In the genomic region with DNA sequence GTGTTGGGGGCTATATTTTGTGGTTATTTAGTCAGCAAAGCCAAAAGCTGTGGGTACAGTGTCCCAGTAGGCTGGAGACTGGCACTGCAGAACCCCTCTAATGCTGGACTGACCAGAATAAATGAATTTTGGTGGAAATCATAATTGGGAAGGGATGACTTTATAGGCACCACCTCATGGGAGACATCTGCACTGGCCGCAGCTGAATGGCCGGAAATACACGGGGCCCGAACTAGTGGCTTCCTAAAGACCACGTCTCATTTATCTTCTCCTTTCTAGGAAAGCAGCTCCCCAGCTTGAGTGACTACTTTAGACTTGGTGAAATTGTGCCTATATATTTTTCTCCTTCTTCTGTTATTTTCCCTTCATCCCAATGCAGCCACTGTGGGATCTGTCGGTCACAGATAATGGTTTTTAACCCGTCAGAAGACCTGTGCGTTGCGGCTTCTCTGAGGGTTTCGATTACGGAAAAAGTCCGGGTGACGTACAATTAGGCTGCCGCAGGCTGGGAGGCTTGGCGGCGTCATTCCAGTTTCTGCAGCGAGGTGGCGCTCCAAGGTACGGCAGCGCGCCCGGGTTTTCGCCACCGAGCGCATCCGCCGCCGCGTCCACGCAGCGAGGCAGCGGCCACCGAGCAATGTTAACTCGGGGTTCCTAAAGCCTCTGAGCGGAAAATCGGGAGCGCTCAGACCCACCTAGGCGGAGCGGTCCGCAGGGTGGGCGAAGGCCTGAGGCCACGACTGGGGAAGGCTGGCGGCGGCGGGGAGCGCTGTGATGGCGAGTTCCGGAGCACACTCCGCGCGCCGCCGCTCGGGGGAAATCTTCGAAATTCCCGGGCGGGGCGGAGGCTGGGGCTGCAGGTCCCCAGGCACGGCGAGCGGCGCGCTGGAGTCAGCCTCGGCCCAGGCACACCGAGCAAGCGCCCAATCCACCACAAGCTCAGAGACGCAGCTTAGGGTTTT, we compare ENCODE assay signal across 1 cellular context.
TF ChIP-seq lines count a peak whose summit lies in the region.

No MANE protein-coding gene starts in this region.

TF ChIP-seq in K562, 482 proteins besides CTCF, POLR2A, EP300 and RAD21 (continued from another document and continues in another):
- TF ChIP-seq BRCA1 (IDR thresholded peaks at IDR 0.05): no peak
- no peak for TF ChIP-seq BRCA1 (CRISPR knock-in tag; IDR thresholded peaks at IDR 0.05)
- TF ChIP-seq ZNF175 (CRISPR knock-in tag; IDR thresholded peaks at IDR 0.05; ENCODE audit: low read depth): no peak
- no peak for TF ChIP-seq RBM34 (IDR thresholded peaks at IDR 0.05; ENCODE audit: borderline replicate concordance, insufficient read depth, low read length)
- TF ChIP-seq, protein P1, sequence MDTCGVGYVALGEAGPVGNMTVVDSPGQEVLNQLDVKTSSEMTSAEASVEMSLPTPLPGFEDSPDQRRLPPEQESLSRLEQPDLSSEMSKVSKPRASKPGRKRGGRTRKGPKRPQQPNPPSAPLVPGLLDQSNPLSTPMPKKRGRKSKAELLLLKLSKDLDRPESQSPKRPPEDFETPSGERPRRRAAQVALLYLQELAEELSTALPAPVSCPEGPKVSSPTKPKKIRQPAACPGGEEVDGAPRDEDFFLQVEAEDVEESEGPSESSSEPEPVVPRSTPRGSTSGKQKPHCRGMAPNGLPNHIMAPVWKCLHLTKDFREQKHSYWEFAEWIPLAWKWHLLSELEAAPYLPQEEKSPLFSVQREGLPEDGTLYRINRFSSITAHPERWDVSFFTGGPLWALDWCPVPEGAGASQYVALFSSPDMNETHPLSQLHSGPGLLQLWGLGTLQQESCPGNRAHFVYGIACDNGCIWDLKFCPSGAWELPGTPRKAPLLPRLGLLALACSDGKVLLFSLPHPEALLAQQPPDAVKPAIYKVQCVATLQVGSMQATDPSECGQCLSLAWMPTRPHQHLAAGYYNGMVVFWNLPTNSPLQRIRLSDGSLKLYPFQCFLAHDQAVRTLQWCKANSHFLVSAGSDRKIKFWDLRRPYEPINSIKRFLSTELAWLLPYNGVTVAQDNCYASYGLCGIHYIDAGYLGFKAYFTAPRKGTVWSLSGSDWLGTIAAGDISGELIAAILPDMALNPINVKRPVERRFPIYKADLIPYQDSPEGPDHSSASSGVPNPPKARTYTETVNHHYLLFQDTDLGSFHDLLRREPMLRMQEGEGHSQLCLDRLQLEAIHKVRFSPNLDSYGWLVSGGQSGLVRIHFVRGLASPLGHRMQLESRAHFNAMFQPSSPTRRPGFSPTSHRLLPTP (IDR thresholded peaks at IDR 0.05; ENCODE audit: borderline replicate concordance, extremely low read depth, insufficient read length): no peak
- TF ChIP-seq, protein P2, sequence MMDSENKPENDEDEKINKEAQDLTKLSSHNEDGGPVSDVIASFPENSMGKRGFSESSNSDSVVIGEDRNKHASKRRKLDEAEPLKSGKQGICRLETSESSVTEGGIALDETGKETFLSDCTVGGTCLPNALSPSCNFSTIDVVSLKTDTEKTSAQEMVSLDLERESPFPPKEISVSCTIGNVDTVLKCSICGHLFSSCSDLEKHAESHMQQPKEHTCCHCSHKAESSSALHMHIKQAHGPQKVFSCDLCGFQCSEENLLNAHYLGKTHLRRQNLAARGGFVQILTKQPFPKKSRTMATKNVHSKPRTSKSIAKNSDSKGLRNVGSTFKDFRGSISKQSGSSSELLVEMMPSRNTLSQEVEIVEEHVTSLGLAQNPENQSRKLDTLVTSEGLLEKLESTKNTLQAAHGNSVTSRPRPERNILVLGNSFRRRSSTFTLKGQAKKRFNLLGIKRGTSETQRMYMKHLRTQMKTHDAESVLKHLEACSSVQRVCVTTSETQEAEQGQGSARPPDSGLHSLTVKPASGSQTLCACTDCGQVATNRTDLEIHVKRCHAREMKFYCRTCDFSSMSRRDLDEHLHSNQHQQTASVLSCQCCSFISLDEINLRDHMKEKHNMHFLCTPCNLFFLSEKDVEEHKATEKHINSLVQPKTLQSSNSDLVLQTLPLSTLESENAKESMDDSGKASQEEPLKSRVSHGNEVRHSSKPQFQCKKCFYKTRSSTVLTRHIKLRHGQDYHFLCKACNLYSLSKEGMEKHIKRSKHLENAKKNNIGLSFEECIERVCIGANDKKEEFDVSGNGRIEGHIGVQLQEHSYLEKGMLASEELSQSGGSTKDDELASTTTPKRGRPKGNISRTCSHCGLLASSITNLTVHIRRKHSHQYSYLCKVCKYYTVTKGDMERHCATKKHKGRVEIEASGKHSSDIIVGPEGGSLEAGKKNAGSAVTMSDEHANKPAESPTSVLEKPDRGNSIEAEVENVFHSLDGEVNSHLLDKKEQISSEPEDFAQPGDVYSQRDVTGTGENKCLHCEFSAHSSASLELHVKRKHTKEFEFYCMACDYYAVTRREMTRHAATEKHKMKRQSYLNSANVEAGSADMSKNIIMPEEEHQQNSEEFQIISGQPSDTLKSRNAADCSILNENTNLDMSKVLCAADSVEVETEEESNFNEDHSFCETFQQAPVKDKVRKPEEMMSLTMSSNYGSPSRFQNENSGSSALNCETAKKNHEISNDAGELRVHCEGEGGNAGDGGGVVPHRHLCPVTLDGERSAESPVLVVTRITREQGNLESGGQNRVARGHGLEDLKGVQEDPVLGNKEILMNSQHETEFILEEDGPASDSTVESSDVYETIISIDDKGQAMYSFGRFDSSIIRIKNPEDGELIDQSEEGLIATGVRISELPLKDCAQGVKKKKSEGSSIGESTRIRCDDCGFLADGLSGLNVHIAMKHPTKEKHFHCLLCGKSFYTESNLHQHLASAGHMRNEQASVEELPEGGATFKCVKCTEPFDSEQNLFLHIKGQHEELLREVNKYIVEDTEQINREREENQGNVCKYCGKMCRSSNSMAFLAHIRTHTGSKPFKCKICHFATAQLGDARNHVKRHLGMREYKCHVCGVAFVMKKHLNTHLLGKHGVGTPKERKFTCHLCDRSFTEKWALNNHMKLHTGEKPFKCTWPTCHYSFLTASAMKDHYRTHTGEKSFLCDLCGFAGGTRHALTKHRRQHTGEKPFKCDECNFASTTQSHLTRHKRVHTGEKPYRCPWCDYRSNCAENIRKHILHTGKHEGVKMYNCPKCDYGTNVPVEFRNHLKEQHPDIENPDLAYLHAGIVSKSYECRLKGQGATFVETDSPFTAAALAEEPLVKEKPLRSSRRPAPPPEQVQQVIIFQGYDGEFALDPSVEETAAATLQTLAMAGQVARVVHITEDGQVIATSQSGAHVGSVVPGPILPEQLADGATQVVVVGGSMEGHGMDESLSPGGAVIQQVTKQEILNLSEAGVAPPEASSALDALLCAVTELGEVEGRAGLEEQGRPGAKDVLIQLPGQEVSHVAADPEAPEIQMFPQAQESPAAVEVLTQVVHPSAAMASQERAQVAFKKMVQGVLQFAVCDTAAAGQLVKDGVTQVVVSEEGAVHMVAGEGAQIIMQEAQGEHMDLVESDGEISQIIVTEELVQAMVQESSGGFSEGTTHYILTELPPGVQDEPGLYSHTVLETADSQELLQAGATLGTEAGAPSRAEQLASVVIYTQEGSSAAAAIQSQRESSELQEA (IDR thresholded peaks at IDR 0.05; ENCODE audit: low read depth): peak; percentile 53; the same call in 1 of the 2 replicates
- no peak for TF ChIP-seq GATAD2B (IDR thresholded peaks at IDR 0.05; ENCODE audit: borderline replicate concordance)
- TF ChIP-seq TBP (optimal IDR thresholded peaks at IDR 0.05; ENCODE audit: low read depth, low read length): peak; percentile 33
- TF ChIP-seq, protein P3, sequence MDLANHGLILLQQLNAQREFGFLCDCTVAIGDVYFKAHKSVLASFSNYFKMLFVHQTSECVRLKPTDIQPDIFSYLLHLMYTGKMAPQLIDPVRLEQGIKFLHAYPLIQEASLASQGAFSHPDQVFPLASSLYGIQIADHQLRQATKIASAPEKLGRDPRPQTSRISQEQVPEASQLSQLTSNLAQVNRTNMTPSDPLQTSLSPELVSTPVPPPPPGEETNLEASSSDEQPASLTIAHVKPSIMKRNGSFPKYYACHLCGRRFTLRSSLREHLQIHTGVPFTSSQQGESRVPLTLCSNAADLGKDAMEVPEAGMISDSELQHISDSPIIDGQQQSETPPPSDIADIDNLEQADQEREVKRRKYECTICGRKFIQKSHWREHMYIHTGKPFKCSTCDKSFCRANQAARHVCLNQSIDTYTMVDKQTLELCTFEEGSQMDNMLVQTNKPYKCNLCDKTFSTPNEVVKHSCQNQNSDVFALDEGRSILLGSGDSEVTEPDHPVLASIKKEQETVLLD (IDR thresholded peaks at IDR 0.05): peak; percentile 78
- TF ChIP-seq MAFF (IDR thresholded peaks at IDR 0.05; ENCODE audit: low read length): no peak
- TF ChIP-seq IFI16 (CRISPR knock-in tag; IDR thresholded peaks at IDR 0.05): no peak
- TF ChIP-seq, protein P4, sequence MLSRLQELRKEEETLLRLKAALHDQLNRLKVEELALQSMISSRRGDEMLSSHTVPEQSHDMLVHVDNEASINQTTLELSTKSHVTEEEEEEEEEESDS (CRISPR knock-in tag; IDR thresholded peaks at IDR 0.05): no peak
- TF ChIP-seq, protein P5, sequence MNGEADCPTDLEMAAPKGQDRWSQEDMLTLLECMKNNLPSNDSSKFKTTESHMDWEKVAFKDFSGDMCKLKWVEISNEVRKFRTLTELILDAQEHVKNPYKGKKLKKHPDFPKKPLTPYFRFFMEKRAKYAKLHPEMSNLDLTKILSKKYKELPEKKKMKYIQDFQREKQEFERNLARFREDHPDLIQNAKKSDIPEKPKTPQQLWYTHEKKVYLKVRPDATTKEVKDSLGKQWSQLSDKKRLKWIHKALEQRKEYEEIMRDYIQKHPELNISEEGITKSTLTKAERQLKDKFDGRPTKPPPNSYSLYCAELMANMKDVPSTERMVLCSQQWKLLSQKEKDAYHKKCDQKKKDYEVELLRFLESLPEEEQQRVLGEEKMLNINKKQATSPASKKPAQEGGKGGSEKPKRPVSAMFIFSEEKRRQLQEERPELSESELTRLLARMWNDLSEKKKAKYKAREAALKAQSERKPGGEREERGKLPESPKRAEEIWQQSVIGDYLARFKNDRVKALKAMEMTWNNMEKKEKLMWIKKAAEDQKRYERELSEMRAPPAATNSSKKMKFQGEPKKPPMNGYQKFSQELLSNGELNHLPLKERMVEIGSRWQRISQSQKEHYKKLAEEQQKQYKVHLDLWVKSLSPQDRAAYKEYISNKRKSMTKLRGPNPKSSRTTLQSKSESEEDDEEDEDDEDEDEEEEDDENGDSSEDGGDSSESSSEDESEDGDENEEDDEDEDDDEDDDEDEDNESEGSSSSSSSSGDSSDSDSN (IDR thresholded peaks at IDR 0.05; ENCODE audit: borderline replicate concordance in 1 of 2, low read depth in 2 of 2, low read length in 2 of 2): 0 out of 4 replicates have a peak, but pooled peaks have one; percentile 24 to 26
- TF ChIP-seq STAT5A (IDR thresholded peaks at IDR 0.05; ENCODE audit: borderline replicate concordance, low read length): no peak
- TF ChIP-seq, protein P6, sequence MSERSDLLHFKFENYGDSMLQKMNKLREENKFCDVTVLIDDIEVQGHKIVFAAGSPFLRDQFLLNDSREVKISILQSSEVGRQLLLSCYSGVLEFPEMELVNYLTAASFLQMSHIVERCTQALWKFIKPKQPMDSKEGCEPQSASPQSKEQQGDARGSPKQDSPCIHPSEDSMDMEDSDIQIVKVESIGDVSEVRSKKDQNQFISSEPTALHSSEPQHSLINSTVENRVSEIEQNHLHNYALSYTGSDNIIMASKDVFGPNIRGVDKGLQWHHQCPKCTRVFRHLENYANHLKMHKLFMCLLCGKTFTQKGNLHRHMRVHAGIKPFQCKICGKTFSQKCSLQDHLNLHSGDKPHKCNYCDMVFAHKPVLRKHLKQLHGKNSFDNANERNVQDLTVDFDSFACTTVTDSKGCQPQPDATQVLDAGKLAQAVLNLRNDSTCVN (CRISPR knock-in tag; IDR thresholded peaks at IDR 0.05): no peak
- TF ChIP-seq ZNF23 (CRISPR knock-in tag; IDR thresholded peaks at IDR 0.05): no peak
- peak; percentile 5; the same call in 1 of the 2 replicates for TF ChIP-seq MTA2 (IDR thresholded peaks at IDR 0.05; ENCODE audit: low read depth)
- TF ChIP-seq, protein P7, sequence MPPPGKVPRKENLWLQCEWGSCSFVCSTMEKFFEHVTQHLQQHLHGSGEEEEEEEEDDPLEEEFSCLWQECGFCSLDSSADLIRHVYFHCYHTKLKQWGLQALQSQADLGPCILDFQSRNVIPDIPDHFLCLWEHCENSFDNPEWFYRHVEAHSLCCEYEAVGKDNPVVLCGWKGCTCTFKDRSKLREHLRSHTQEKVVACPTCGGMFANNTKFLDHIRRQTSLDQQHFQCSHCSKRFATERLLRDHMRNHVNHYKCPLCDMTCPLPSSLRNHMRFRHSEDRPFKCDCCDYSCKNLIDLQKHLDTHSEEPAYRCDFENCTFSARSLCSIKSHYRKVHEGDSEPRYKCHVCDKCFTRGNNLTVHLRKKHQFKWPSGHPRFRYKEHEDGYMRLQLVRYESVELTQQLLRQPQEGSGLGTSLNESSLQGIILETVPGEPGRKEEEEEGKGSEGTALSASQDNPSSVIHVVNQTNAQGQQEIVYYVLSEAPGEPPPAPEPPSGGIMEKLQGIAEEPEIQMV (tag; conservative IDR thresholded peaks at IDR 0.05; ENCODE audit: low read depth): no peak
- no peak for TF ChIP-seq ZNF3 (CRISPR knock-in tag; IDR thresholded peaks at IDR 0.05)
- TF ChIP-seq ZNF133 (CRISPR knock-in tag; IDR thresholded peaks at IDR 0.05): no peak
- peak; percentile 70 for TF ChIP-seq SMAD4 (CRISPR knock-in tag; conservative IDR thresholded peaks at IDR 0.05)
- TF ChIP-seq, protein P8, sequence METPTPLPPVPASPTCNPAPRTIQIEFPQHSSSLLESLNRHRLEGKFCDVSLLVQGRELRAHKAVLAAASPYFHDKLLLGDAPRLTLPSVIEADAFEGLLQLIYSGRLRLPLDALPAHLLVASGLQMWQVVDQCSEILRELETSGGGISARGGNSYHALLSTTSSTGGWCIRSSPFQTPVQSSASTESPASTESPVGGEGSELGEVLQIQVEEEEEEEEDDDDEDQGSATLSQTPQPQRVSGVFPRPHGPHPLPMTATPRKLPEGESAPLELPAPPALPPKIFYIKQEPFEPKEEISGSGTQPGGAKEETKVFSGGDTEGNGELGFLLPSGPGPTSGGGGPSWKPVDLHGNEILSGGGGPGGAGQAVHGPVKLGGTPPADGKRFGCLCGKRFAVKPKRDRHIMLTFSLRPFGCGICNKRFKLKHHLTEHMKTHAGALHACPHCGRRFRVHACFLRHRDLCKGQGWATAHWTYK (CRISPR knock-in tag; IDR thresholded peaks at IDR 0.05): peak; percentile 74; the same call in 1 of the 2 replicates
- TF ChIP-seq, protein P9, sequence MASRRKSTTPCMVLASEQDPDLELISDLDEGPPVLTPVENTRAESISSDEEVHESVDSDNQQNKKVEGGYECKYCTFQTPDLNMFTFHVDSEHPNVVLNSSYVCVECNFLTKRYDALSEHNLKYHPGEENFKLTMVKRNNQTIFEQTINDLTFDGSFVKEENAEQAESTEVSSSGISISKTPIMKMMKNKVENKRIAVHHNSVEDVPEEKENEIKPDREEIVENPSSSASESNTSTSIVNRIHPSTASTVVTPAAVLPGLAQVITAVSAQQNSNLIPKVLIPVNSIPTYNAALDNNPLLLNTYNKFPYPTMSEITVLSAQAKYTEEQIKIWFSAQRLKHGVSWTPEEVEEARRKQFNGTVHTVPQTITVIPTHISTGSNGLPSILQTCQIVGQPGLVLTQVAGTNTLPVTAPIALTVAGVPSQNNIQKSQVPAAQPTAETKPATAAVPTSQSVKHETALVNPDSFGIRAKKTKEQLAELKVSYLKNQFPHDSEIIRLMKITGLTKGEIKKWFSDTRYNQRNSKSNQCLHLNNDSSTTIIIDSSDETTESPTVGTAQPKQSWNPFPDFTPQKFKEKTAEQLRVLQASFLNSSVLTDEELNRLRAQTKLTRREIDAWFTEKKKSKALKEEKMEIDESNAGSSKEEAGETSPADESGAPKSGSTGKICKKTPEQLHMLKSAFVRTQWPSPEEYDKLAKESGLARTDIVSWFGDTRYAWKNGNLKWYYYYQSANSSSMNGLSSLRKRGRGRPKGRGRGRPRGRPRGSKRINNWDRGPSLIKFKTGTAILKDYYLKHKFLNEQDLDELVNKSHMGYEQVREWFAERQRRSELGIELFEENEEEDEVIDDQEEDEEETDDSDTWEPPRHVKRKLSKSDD (conservative IDR thresholded peaks at IDR 0.05; ENCODE audit: low read length): no peak
- peak; percentile 91; the same call in 1 of the 2 replicates for TF ChIP-seq MTA3 (IDR thresholded peaks at IDR 0.05; ENCODE audit: borderline replicate concordance)
- TF ChIP-seq FOXA1 (IDR thresholded peaks at IDR 0.05; ENCODE audit: borderline replicate concordance): no peak
- TF ChIP-seq RNF2 (IDR thresholded peaks at IDR 0.05): no peak
- TF ChIP-seq ZNF764 (CRISPR knock-in tag; IDR thresholded peaks at IDR 0.05; ENCODE audit: low read depth): no peak
- TF ChIP-seq ZNF507 (tag; conservative IDR thresholded peaks at IDR 0.05): no peak
- no peak for TF ChIP-seq BCL6 (CRISPR knock-in tag; IDR thresholded peaks at IDR 0.05)
